1 cellular context compared by ENCODE assay signal in genomic region chr6:132511159-132511835, GRCh38.
TF ChIP-seq lines count a peak whose summit lies in the region.

No MANE protein-coding gene starts in this region.

TF ChIP-seq in SK-N-SH, 30 proteins besides CTCF, POLR2A, EP300 and RAD21 (continued from another document):
- TF ChIP-seq, protein P1, sequence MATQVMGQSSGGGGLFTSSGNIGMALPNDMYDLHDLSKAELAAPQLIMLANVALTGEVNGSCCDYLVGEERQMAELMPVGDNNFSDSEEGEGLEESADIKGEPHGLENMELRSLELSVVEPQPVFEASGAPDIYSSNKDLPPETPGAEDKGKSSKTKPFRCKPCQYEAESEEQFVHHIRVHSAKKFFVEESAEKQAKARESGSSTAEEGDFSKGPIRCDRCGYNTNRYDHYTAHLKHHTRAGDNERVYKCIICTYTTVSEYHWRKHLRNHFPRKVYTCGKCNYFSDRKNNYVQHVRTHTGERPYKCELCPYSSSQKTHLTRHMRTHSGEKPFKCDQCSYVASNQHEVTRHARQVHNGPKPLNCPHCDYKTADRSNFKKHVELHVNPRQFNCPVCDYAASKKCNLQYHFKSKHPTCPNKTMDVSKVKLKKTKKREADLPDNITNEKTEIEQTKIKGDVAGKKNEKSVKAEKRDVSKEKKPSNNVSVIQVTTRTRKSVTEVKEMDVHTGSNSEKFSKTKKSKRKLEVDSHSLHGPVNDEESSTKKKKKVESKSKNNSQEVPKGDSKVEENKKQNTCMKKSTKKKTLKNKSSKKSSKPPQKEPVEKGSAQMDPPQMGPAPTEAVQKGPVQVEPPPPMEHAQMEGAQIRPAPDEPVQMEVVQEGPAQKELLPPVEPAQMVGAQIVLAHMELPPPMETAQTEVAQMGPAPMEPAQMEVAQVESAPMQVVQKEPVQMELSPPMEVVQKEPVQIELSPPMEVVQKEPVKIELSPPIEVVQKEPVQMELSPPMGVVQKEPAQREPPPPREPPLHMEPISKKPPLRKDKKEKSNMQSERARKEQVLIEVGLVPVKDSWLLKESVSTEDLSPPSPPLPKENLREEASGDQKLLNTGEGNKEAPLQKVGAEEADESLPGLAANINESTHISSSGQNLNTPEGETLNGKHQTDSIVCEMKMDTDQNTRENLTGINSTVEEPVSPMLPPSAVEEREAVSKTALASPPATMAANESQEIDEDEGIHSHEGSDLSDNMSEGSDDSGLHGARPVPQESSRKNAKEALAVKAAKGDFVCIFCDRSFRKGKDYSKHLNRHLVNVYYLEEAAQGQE (IDR thresholded peaks at IDR 0.05; ENCODE audit: low read depth, low read length): no peak
- TF ChIP-seq RXRA (IDR thresholded peaks at IDR 0.05; ENCODE audit: borderline replicate concordance, low read depth) (no peak), GABPA (IDR thresholded peaks at IDR 0.05; ENCODE audit: low read depth) (no peak), ELF1 (IDR thresholded peaks at IDR 0.05) (no peak)
